Comparison of ENCODE assay signal across 17 cellular contexts in the genomic region with DNA sequence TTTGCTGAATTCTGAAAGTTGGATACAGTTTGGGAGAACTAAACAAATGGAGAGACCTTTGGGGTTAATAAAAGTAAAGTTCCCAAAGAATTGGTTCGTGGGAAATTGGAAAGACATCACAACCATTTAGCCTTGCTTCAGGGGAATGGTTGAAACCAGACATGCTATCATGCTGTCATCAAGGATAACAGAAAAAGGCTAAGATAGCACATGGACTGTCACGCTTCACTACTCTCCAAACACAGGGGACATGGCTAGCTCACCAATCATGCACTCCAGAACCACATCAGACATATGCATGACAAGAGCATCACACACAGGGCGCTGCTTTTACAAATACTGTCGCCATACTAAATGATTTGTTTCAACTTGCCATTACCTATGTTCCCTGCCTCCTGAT.
"Had no signal": no experiment of that assay in that cellular context is flagged by ENCODE, and none has a peak within 500 bp of the region (broad histone marks: within the 10 kb centered on the region; RNA-seq: fewer than 3 reads in every experiment).

No MANE protein-coding gene starts in this region.

- H3K9me3 Mint-ChIP-seq: activated CD4-positive, alpha-beta T cell treated with anti-CD3 and anti-CD28 coated beads, Interleukin-2, amount 10 ng/mL, durations not matched to agents 24 days and 14 days; memory B cell; stimulated activated naive B cell treated with anti-CD40 and anti-IgM and Interleukin-4, amounts not matched to agents 10 μg/mL and 1 μg/mL and 100 μg/mL, for 72 hours; WTC11 had no signal

- H3K36me3 Mint-ChIP-seq: activated naive CD8-positive, alpha-beta T cell; memory B cell; naive thymus-derived CD4-positive, alpha-beta T cell; stimulated activated naive B cell treated with anti-CD40 and anti-IgM and Interleukin-4, amounts not matched to agents 10 μg/mL and 1 μg/mL and 100 μg/mL, for 72 hours; WTC11 had no signal

- ATAC-seq: activated T-cell treated with anti-CD3 and anti-CD28 coated beads, Interleukin-2, amount 50 U/mL, for 72 hours; esophagus mucosa; left lobe of liver; mucosa of descending colon; naive thymus-derived CD4-positive, alpha-beta T cell; stimulated activated naive B cell treated with anti-CD40 and anti-IgM and Interleukin-4, amounts not matched to agents 10 μg/mL and 1 μg/mL and 100 μg/mL, for 72 hours; WTC11 had no signal

- H3K4me3 Mint-ChIP-seq: activated CD4-positive, alpha-beta T cell treated with anti-CD3 and anti-CD28 coated beads, Interleukin-2, amount 10 ng/mL, durations not matched to agents 24 days and 14 days; activated naive CD8-positive, alpha-beta T cell; activated T-cell treated with anti-CD3 and anti-CD28 coated beads, Interleukin-2, amount 50 U/mL, for 72 hours; memory B cell; naive thymus-derived CD4-positive, alpha-beta T cell; stimulated activated naive B cell treated with anti-CD40 and anti-IgM and Interleukin-4, amounts not matched to agents 10 μg/mL and 1 μg/mL and 100 μg/mL, for 72 hours; WTC11 had no signal

- H3K27ac Mint-ChIP-seq: activated CD4-positive, alpha-beta T cell treated with anti-CD3 and anti-CD28 coated beads, Interleukin-2, amount 10 ng/mL, durations not matched to agents 24 days and 14 days; activated naive CD8-positive, alpha-beta T cell; activated T-cell treated with anti-CD3 and anti-CD28 coated beads, Interleukin-2, amount 50 U/mL, for 72 hours; memory B cell; naive thymus-derived CD4-positive, alpha-beta T cell; stimulated activated naive B cell treated with anti-CD40 and anti-IgM and Interleukin-4, amounts not matched to agents 10 μg/mL and 1 μg/mL and 100 μg/mL, for 72 hours; WTC11 had no signal

- DNase-seq: activated CD4-positive, alpha-beta T cell treated with anti-CD3 and anti-CD28 coated beads, Interleukin-2, amount 10 ng/mL, durations not matched to agents 24 days and 14 days; activated CD8-positive, alpha-beta memory T cell treated with anti-CD3 and anti-CD28 coated beads, Interleukin-2, amount 50 U/mL, for 48 hours; activated gamma-delta T cell; activated T-cell treated with anti-CD3 and anti-CD28 coated beads, Interleukin-2, amount 50 U/mL, for 72 hours; amniotic stem cell; dorsolateral prefrontal cortex; islet precursor cell; mucosa of descending colon; naive thymus-derived CD4-positive, alpha-beta T cell; stimulated activated CD4-positive, alpha-beta T cell treated with anti-CD3 and anti-CD28 coated beads, Interleukin-2, amount 100 ng/mL, for 48 hours; stimulated activated naive B cell treated with anti-CD40 and anti-IgM and Interleukin-4, amounts not matched to agents 10 μg/mL and 1 μg/mL and 100 μg/mL, for 72 hours; thyroid gland had no signal

- H3K27me3 Mint-ChIP-seq: activated CD4-positive, alpha-beta T cell treated with anti-CD3 and anti-CD28 coated beads, Interleukin-2, amount 10 ng/mL, durations not matched to agents 24 days and 14 days; activated naive CD8-positive, alpha-beta T cell; memory B cell; naive thymus-derived CD4-positive, alpha-beta T cell; stimulated activated naive B cell treated with anti-CD40 and anti-IgM and Interleukin-4, amounts not matched to agents 10 μg/mL and 1 μg/mL and 100 μg/mL, for 72 hours had no signal

- H3K4me1 Mint-ChIP-seq: activated CD4-positive, alpha-beta T cell treated with anti-CD3 and anti-CD28 coated beads, Interleukin-2, amount 10 ng/mL, durations not matched to agents 24 days and 14 days; memory B cell; naive thymus-derived CD4-positive, alpha-beta T cell; stimulated activated naive B cell treated with anti-CD40 and anti-IgM and Interleukin-4, amounts not matched to agents 10 μg/mL and 1 μg/mL and 100 μg/mL, for 72 hours had no signal
